25 cellular contexts compared by ENCODE assay signal in genomic region chr1:100051893-100052292, GRCh38.
DNase-seq lines count a peak whose midpoint lies in the region; ATAC-seq, FAIRE-seq and TF ChIP-seq lines count a peak whose summit lies in the region.
"Had no signal": no experiment of that assay in that cellular context is flagged by ENCODE, and none has a peak within 500 bp of the region (broad histone marks: within the 10 kb centered on the region; RNA-seq: fewer than 3 reads in every experiment).

No MANE protein-coding gene starts in this region.

- H3K9me3 ChIP-seq in keratinocyte (ENCODE audit: control insufficient read depth, low read depth, low read length) (no peaks in the 10 kb centered on the region), PC-9 (ENCODE audit: insufficient read depth, low read depth) (0 out of 2 replicates have a peak, but pooled peaks cover 2% of the 10 kb centered on the region)

- H3K9me3 Mint-ChIP-seq in activated CD8-positive, alpha-beta T cell treated with anti-CD3 and anti-CD28 coated beads for 36 hours: no peaks in the 10 kb centered on the region
- H3K9me3 Mint-ChIP-seq in activated CD8-positive, alpha-beta T cell treated with anti-CD3 and anti-CD28 coated beads, Interleukin-2, amount 10 ng/mL, durations not matched to agents 7 days and 5 days (ENCODE audit: insufficient read depth): no peaks in the 10 kb centered on the region
- H3K9me3 Mint-ChIP-seq: CD8-positive, alpha-beta T cell; IgD-negative memory B cell had no signal

- H3K4me1 ChIP-seq in keratinocyte (ENCODE audit: control insufficient read depth, extremely low read depth, insufficient read depth, low read length): peaks cover 34% of the 10 kb centered on the region
- peaks cover 10% of the 10 kb centered on the region for H3K4me1 ChIP-seq in PC-9 (replicated peaks; ENCODE audit: insufficient read depth)

- H3K27ac Mint-ChIP-seq in activated CD8-positive, alpha-beta T cell treated with anti-CD3 and anti-CD28 coated beads for 36 hours: peak overlapping the region; percentile 46
- H3K27ac Mint-ChIP-seq in activated CD8-positive, alpha-beta T cell treated with anti-CD3 and anti-CD28 coated beads, Interleukin-2, amount 10 ng/mL, durations not matched to agents 7 days and 5 days: no peak overlapping the region
- H3K27ac Mint-ChIP-seq: CD8-positive, alpha-beta T cell; IgD-negative memory B cell had no signal

- H3K27ac ChIP-seq in keratinocyte (ENCODE audit: control insufficient read depth, insufficient read depth, low read length): peak overlapping the region; percentile 17
- H3K27ac ChIP-seq in PC-9: no peak overlapping the region
- H3K27ac ChIP-seq: 22Rv1; BLaER1 treated with 17β-estradiol and CSF1 and Interleukin-3, amounts not matched to agents 10 nM and 100 nM had no signal

- no peak overlapping the region for H2AFZ ChIP-seq in keratinocyte (ENCODE audit: control insufficient read depth, low read length)
- no peak overlapping the region for H2AFZ ChIP-seq in PC-9

- peaks cover 43% of the 10 kb centered on the region for H3K36me3 Mint-ChIP-seq in activated CD8-positive, alpha-beta T cell treated with anti-CD3 and anti-CD28 coated beads for 36 hours (ENCODE audit: low read depth)
- peaks cover 46% of the 10 kb centered on the region for H3K36me3 Mint-ChIP-seq in activated CD8-positive, alpha-beta T cell treated with anti-CD3 and anti-CD28 coated beads, Interleukin-2, amount 10 ng/mL, durations not matched to agents 7 days and 5 days (ENCODE audit: low read depth)

- H4K20me1 ChIP-seq in keratinocyte (ENCODE audit: control insufficient read depth, extremely low read depth, insufficient read depth, low read length) (no peaks in the 10 kb centered on the region), PC-9 (ENCODE audit: insufficient read depth) (0 out of 2 replicates have a peak, but pooled peaks cover 6% of the 10 kb centered on the region)

- intact Hi-C loops in activated CD8-positive, alpha-beta T cell treated with anti-CD3 and anti-CD28 coated beads for 36 hours (cut with micrococcal nuclease): no loop called here
- intact Hi-C loops in PC-9 (cut with micrococcal nuclease; ENCODE audit: unreplicated experiment) (no loop called here), cardiac septum (cut with DNase I) (no loop called here)

- no peak overlapping the region for H3K9ac ChIP-seq in keratinocyte (ENCODE audit: control insufficient read depth, extremely low read depth, insufficient read depth, low read length)
- H3K9ac ChIP-seq: BLaER1 treated with 17β-estradiol and CSF1 and Interleukin-3, amounts not matched to agents 10 nM and 100 nM had no signal

- H3K27me3 Mint-ChIP-seq in activated CD8-positive, alpha-beta T cell treated with anti-CD3 and anti-CD28 coated beads for 36 hours: no peaks in the 10 kb centered on the region
- H3K27me3 Mint-ChIP-seq in activated CD8-positive, alpha-beta T cell treated with anti-CD3 and anti-CD28 coated beads, Interleukin-2, amount 10 ng/mL, durations not matched to agents 7 days and 5 days (ENCODE audit: low read depth): no peaks in the 10 kb centered on the region
- H3K27me3 Mint-ChIP-seq: IgD-negative memory B cell had no signal

- peaks cover 3% of the 10 kb centered on the region for H3K9me1 ChIP-seq in keratinocyte (ENCODE audit: control insufficient read depth, extremely low read depth, insufficient read depth, low read length)

- peak overlapping the region; percentile 64 for H3K4me2 ChIP-seq in keratinocyte (ENCODE audit: control insufficient read depth, extremely low read depth, insufficient read depth, low read depth, low read length)
- no peak overlapping the region for H3K4me2 ChIP-seq in PC-9
- H3K4me2 ChIP-seq: BLaER1 treated with 17β-estradiol and CSF1 and Interleukin-3, amounts not matched to agents 10 nM and 100 nM had no signal

- peaks cover 0 to 6% of the 10 kb centered on the region in 2 experiments for H3K36me3 ChIP-seq in keratinocyte (ENCODE audit: control insufficient read depth in 2 of 2, extremely low read depth in 1 of 2, insufficient read depth in 2 of 2, low read length in 2 of 2)
- H3K36me3 ChIP-seq in PC-9 (ENCODE audit: low read depth): peaks cover 27% of the 10 kb centered on the region

- CTCF ChIA-PET in activated CD8-positive, alpha-beta T cell treated with anti-CD3 and anti-CD28 coated beads for 36 hours (lab: Charles Lee): interaction anchor here (1.7 kb wide), 1 partner anchor 35 kb away, joined by 3 read pairs; no protein-coding TSS in a partner anchor
- CTCF ChIA-PET in activated CD8-positive, alpha-beta T cell treated with anti-CD3 and anti-CD28 coated beads, Interleukin-2, amount 10 ng/mL, durations not matched to agents 7 days and 5 days (lab: Charles Lee): interaction anchor here (0.6 to 1.4 kb wide), 2 partner anchors 9 to 14 kb away, joined by 3 to 5 read pairs; a partner anchor contains a TSS
- CTCF ChIA-PET in PC-9 (lab: Charles Lee): no interaction called here

- ATAC-seq in activated CD8-positive, alpha-beta T cell treated with anti-CD3 and anti-CD28 coated beads for 36 hours: no peak
- ATAC-seq in activated CD8-positive, alpha-beta T cell treated with anti-CD3 and anti-CD28 coated beads, Interleukin-2, amount 10 ng/mL, durations not matched to agents 7 days and 5 days: no peak
- ATAC-seq in GM18861 (IDR thresholded peaks at IDR 0.05; ENCODE audit: unreplicated experiment): no peak
- ATAC-seq: CD8-positive, alpha-beta T cell; HCT116 had no signal

- FAIRE-seq in H54 (lab: Jason Lieb, UNC) (peak; percentile 20), keratinocyte (lab: Jason Lieb, UNC) (peak; percentile 82)
- FAIRE-seq: G401.6, GM12892, GM19239 had no signal

- H3K79me2 ChIP-seq in keratinocyte (ENCODE audit: control insufficient read depth, insufficient read depth, low read length): peaks cover 82% of the 10 kb centered on the region
- H3K79me2 ChIP-seq in PC-9 (ENCODE audit: low read depth): peaks cover 68% of the 10 kb centered on the region

- DNase-seq in activated CD8-positive, alpha-beta T cell treated with anti-CD3 and anti-CD28 coated beads for 36 hours: no peak
- DNase-seq in activated CD8-positive, alpha-beta T cell treated with anti-CD3 and anti-CD28 coated beads, Interleukin-2, amount 10 ng/mL, durations not matched to agents 7 days and 5 days: no peak
- DNase-seq in H54 (ENCODE audit: insufficient read length, low spot score): no peak
- DNase-seq in amniotic epithelial cell (ENCODE audit: low read depth): peak; percentile 25
- peak; percentile 87 for DNase-seq in keratinocyte (ENCODE audit: low read depth, low spot score)
- DNase-seq in PC-9: no peak
- DNase-seq in cardiac septum (ENCODE audit: low spot score): no peak
- DNase-seq: CD8-positive, alpha-beta T cell; GOT3; NCI-H1105 treated with DMSO at 0.1 percent for 48 hours; NCI-H1694; NCI-H2081; NCI-H2171; NCI-H345; NCI-H524 treated with DMSO at 0.1 percent for 48 hours; NCI-H82; SIG-M5 had no signal

- TF ChIP-seq POLR2A in H54 (IDR thresholded peaks at IDR 0.05; ENCODE audit: low read depth, low read length): no peak

- no peak for TF ChIP-seq CTCF in activated CD8-positive, alpha-beta T cell treated with anti-CD3 and anti-CD28 coated beads for 36 hours (IDR thresholded peaks at IDR 0.05)
- TF ChIP-seq CTCF in keratinocyte (optimal IDR thresholded peaks at IDR 0.05 in 1 of 3, IDR thresholded peaks at IDR 0.05 in 1 of 3, conservative IDR thresholded peaks at IDR 0.05 in 1 of 3; ENCODE audit: extremely low read depth in 1 of 3, insufficient read depth in 2 of 3, low read length in 3 of 3) (no peak), PC-9 (conservative IDR thresholded peaks at IDR 0.05) (no peak)

- H3K4me3 ChIP-seq in keratinocyte (ENCODE audit: control insufficient read depth in 2 of 3, extremely low read depth in 1 of 3, insufficient read depth in 2 of 3, low read depth in 1 of 3, low read length in 3 of 3) (no peak overlapping the region), PC-9 (no peak overlapping the region)
- H3K4me3 ChIP-seq: BLaER1 treated with 17β-estradiol and CSF1 and Interleukin-3, amounts not matched to agents 10 nM and 100 nM had no signal

- dilution Hi-C loops in keratinocyte (cut with MboI; ENCODE audit: extremely low pct_ligation_motif_present, low sequenced_read_pairs): no loop called here

- H3K27me3 ChIP-seq in keratinocyte (ENCODE audit: control insufficient read depth, extremely low read depth, insufficient read depth, low read length) (no peaks in the 10 kb centered on the region), PC-9 (ENCODE audit: insufficient read depth, low read depth) (no peaks in the 10 kb centered on the region)
- H3K27me3 ChIP-seq: BLaER1 treated with 17β-estradiol and CSF1 and Interleukin-3, amounts not matched to agents 10 nM and 100 nM had no signal

- H3K4me3 Mint-ChIP-seq in activated CD8-positive, alpha-beta T cell treated with anti-CD3 and anti-CD28 coated beads for 36 hours: no peak overlapping the region
- H3K4me3 Mint-ChIP-seq in activated CD8-positive, alpha-beta T cell treated with anti-CD3 and anti-CD28 coated beads, Interleukin-2, amount 10 ng/mL, durations not matched to agents 7 days and 5 days: no peak overlapping the region
- H3K4me3 Mint-ChIP-seq: CD8-positive, alpha-beta T cell; IgD-negative memory B cell had no signal

- H3F3A ChIP-seq in PC-9 (ENCODE audit: insufficient read depth, low read depth): no peaks in the 10 kb centered on the region

- no TSS peak for BruUV-seq in PC-9 (replicated peaks; lab: Mats Ljungman, UMichigan)

- peaks cover 54% of the 10 kb centered on the region for H3K4me1 Mint-ChIP-seq in activated CD8-positive, alpha-beta T cell treated with anti-CD3 and anti-CD28 coated beads for 36 hours (ENCODE audit: low read depth)
- peaks cover 34% of the 10 kb centered on the region for H3K4me1 Mint-ChIP-seq in activated CD8-positive, alpha-beta T cell treated with anti-CD3 and anti-CD28 coated beads, Interleukin-2, amount 10 ng/mL, durations not matched to agents 7 days and 5 days (ENCODE audit: low read depth)

- H3K9me2 ChIP-seq in PC-9 (ENCODE audit: insufficient read depth): no peaks in the 10 kb centered on the region

- POLR2A ChIA-PET in activated CD8-positive, alpha-beta T cell treated with anti-CD3 and anti-CD28 coated beads for 36 hours (lab: Charles Lee): interaction anchor here (1.5 kb wide), 1 partner anchor 13 kb away, joined by 6 read pairs; no protein-coding TSS in a partner anchor
- POLR2A ChIA-PET in activated CD8-positive, alpha-beta T cell treated with anti-CD3 and anti-CD28 coated beads, Interleukin-2, amount 10 ng/mL, durations not matched to agents 7 days and 5 days (lab: Charles Lee): interaction anchor here (0.6 to 1.3 kb wide), 2 partner anchors 14 to 390 kb away, joined by 3 to 5 read pairs; a partner anchor contains a TSS
- POLR2A ChIA-PET in PC-9 (lab: Charles Lee; ENCODE audit: unreplicated experiment): interaction anchor here (0.6 kb wide), 1 partner anchor 10 kb away, joined by 5 read pairs; no protein-coding TSS in a partner anchor

Comparison
In these comparisons a context has a peak if more than half of its experiments do, and no peak if none do; other contexts are left out.
1. DNase-seq: peak in amniotic epithelial cell (single experiment) and keratinocyte (single experiment); none in activated CD8-positive, alpha-beta T cell treated with anti-CD3 and anti-CD28 coated beads for 36 hours (single experiment), activated CD8-positive, alpha-beta T cell treated with anti-CD3 and anti-CD28 coated beads, Interleukin-2, amount 10 ng/mL, durations not matched to agents 7 days and 5 days (single experiment), H54 (single experiment), PC-9 (0 of 2) and cardiac septum (single experiment).